ENCODE assay signal across 22 cellular contexts in genomic region chr7:52877240-52877639, GRCh38.
DNase-seq lines count a peak whose midpoint lies in the region; ATAC-seq and TF ChIP-seq lines count a peak whose summit lies in the region.
"Had no signal": no experiment of that assay in that cellular context is flagged by ENCODE, and none has a peak within 500 bp of the region (broad histone marks: within the 10 kb centered on the region; RNA-seq: fewer than 3 reads in every experiment).

No MANE protein-coding gene starts in this region.

- no peaks in the 10 kb centered on the region for H3K36me3 ChIP-seq in right atrium auricular region
- no peaks in the 10 kb centered on the region for H3K36me3 ChIP-seq in gastroesophageal sphincter
- H3K36me3 ChIP-seq: BE2C; BLaER1 treated with 17β-estradiol and CSF1 and Interleukin-3, amounts not matched to agents 10 nM and 100 nM had no signal

- no peak for TF ChIP-seq EP300 in gastroesophageal sphincter (IDR thresholded peaks at IDR 0.05)

- H3K27ac ChIP-seq in right atrium auricular region (peak overlapping the region in 1 of 2 donors; percentile 35), gastroesophageal sphincter (no peak overlapping the region)
- H3K27ac ChIP-seq: A549; BLaER1 treated with 17β-estradiol and CSF1 and Interleukin-3, amounts not matched to agents 10 nM and 100 nM; GM23248 had no signal

- ATAC-seq in Right ventricle myocardium superior (ENCODE audit: poor library complexity), result peak; percentile 83
- ATAC-seq in gastroesophageal sphincter, result peak; percentile 25
- peak; percentile 88 for ATAC-seq in sciatic nerve
- ATAC-seq: A549, GM12878 had no signal

- TF ChIP-seq CTCF in right atrium auricular region (IDR thresholded peaks at IDR 0.05) (no peak), gastroesophageal sphincter (IDR thresholded peaks at IDR 0.05) (no peak)

- H3K4me3 ChIP-seq in right atrium auricular region, result no peak overlapping the region
- no peak overlapping the region for H3K4me3 ChIP-seq in gastroesophageal sphincter
- H3K4me3 ChIP-seq: A549; BLaER1 treated with 17β-estradiol and CSF1 and Interleukin-3, amounts not matched to agents 10 nM and 100 nM; GM12878; GM23248 had no signal

- intact Hi-C loops in Right ventricle myocardium superior (cut with DNase I), result no loop called here
- intact Hi-C loops in sciatic nerve (cut with DNase I), result no loop called here

- WGBS in gastroesophageal sphincter (ENCODE audit: low coverage in 1 of 2), 2 donors, result 42 to 46% methylated on average over 2 of the region's 2 CpGs

- H3K9me3 ChIP-seq in right atrium auricular region (no peaks in the 10 kb centered on the region), gastroesophageal sphincter (no peaks in the 10 kb centered on the region)
- H3K9me3 ChIP-seq: A549; BE2C; BLaER1 treated with 17β-estradiol and CSF1 and Interleukin-3, amounts not matched to agents 10 nM and 100 nM had no signal

- no peak for TF ChIP-seq POLR2A in gastroesophageal sphincter (IDR thresholded peaks at IDR 0.05)

- no peak for DNase-seq in Right ventricle myocardium superior
- DNase-seq in right atrium auricular region (ENCODE audit: low spot score), result no peak
- no peak for DNase-seq in sciatic nerve (ENCODE audit: low spot score)
- DNase-seq in activated effector memory CD4-positive, alpha-beta T cell treated with anti-CD3 and anti-CD28 coated beads, Interleukin-2, amount 50 U/mL, for 16 hours, result no peak
- no peak for DNase-seq in cerebellar cortex (ENCODE audit: low spot score)
- DNase-seq: 8988T; ACHN; AML-193; BE2C; CD4-positive, alpha-beta T cell; CD8-positive, alpha-beta memory T cell; DMS 273 treated with DMSO at 0.1 percent for 48 hours; DMS79; EL; GDM1; GM23248; H7; HCEC 1CT had no signal

- H3K4me1 ChIP-seq in right atrium auricular region, result no peaks in the 10 kb centered on the region
- no peaks in the 10 kb centered on the region for H3K4me1 ChIP-seq in gastroesophageal sphincter
- H3K4me1 ChIP-seq: A549, BE2C had no signal

- no peaks in the 10 kb centered on the region for H3K27me3 ChIP-seq in right atrium auricular region
- H3K27me3 ChIP-seq in gastroesophageal sphincter, result no peaks in the 10 kb centered on the region
- H3K27me3 ChIP-seq: BE2C; BLaER1 treated with 17β-estradiol and CSF1 and Interleukin-3, amounts not matched to agents 10 nM and 100 nM had no signal

Comparison
In these comparisons a context has a peak if more than half of its experiments do, and no peak if none do; other contexts are left out.
1. ATAC-seq: peak in every context shown above with its lines; median percentile 88 in sciatic nerve; 83 in Right ventricle myocardium superior; 25 in gastroesophageal sphincter.